11 cellular contexts compared by ENCODE assay signal in the genomic region with DNA sequence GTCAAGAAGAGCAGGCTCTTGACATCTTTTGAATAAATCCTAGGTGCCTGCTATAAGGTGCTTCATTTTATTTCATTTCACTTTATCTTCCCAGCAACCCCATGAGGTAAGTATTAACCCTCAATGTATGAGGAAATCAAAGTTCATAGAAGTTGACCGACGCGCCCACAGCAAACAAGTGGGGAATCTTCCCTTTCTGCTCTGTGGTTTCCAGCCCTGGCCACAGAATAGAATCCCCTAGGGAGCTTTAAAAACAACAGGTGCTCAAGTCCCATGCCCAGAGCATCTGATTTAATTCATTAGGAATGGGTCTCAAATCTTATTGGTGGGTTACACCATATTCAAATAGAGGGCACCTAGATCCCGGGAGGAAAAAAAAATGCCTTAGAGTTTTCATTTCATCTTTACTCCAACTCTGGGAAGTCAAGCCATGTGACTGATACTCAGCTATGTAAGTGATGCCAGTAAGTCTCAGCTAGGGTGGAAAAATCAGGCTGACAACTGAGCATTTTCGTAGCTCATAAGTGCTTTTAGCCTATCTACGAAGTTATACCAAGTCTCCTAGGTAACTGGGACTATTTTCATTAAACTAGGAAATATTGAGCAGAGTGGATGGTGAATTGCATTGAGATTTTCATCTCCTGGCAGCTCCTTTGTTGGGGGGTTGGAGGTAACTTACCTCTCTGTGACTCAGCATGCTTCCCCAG.
DNase-seq lines count a peak whose midpoint lies in the region; ATAC-seq lines count a peak whose summit lies in the region.
"Had no signal": no experiment of that assay in that cellular context is flagged by ENCODE, and none has a peak within 500 bp of the region (broad histone marks: within the 10 kb centered on the region; RNA-seq: fewer than 3 reads in every experiment).

No MANE protein-coding gene starts in this region.

- peak; percentile 62 for ATAC-seq in GM18873 (IDR thresholded peaks at IDR 0.05; ENCODE audit: low FRiP score, unreplicated experiment)
- peak; percentile 73 for ATAC-seq in GM21619 (IDR thresholded peaks at IDR 0.05; ENCODE audit: unreplicated experiment)
- ATAC-seq in HG03432 (IDR thresholded peaks at IDR 0.05; ENCODE audit: unreplicated experiment): peak; percentile 86
- ATAC-seq in memory B cell (ENCODE audit: low read depth): peak; percentile 79
- no peak for ATAC-seq in left cardiac atrium
- ATAC-seq in sciatic nerve: no peak

- H3K4me1 Mint-ChIP-seq in memory B cell: peaks cover 5% of the 10 kb centered on the region
- H3K4me1 Mint-ChIP-seq: activated CD4-positive, alpha-beta T cell treated with anti-CD3 and anti-CD28 coated beads, Interleukin-2, amount 10 ng/mL, durations not matched to agents 24 days and 14 days had no signal

- intact Hi-C loops in left cardiac atrium (cut with DNase I) (no loop called here), sciatic nerve (cut with DNase I) (no loop called here)

- no peak overlapping the region for H3K4me3 Mint-ChIP-seq in memory B cell
- H3K4me3 Mint-ChIP-seq: activated CD4-positive, alpha-beta T cell treated with anti-CD3 and anti-CD28 coated beads, Interleukin-2, amount 10 ng/mL, durations not matched to agents 24 days and 14 days had no signal

- H3K36me3 Mint-ChIP-seq in memory B cell: no peaks in the 10 kb centered on the region
- H3K36me3 Mint-ChIP-seq: IgD-negative memory B cell had no signal

- H3K27ac Mint-ChIP-seq in memory B cell: no peak overlapping the region
- H3K27ac Mint-ChIP-seq: activated CD4-positive, alpha-beta T cell treated with anti-CD3 and anti-CD28 coated beads, Interleukin-2, amount 10 ng/mL, durations not matched to agents 24 days and 14 days had no signal

- no peak for DNase-seq in memory B cell (ENCODE audit: low spot score in 2 of 2)
- DNase-seq in left cardiac atrium: no peak
- no peak for DNase-seq in sciatic nerve (ENCODE audit: low spot score)
- no peak for DNase-seq in C1 segment of cervical spinal cord (lab: John Stamatoyannopoulos, UW)
- no peak for DNase-seq in D341Med (ENCODE audit: low spot score)
- DNase-seq: activated CD4-positive, alpha-beta T cell treated with anti-CD3 and anti-CD28 coated beads, Interleukin-2, amount 10 ng/mL, durations not matched to agents 24 days and 14 days; RPMI8226 had no signal

- H3K9me3 Mint-ChIP-seq in memory B cell: no peaks in the 10 kb centered on the region
- H3K9me3 Mint-ChIP-seq: activated CD4-positive, alpha-beta T cell treated with anti-CD3 and anti-CD28 coated beads, Interleukin-2, amount 10 ng/mL, durations not matched to agents 24 days and 14 days; IgD-negative memory B cell had no signal

- peaks cover 15% of the 10 kb centered on the region for H3K27me3 Mint-ChIP-seq in memory B cell

Comparison
In these comparisons a context has a peak if more than half of its experiments do, and no peak if none do; other contexts are left out.
1. ATAC-seq: peak in GM18873 (single experiment), GM21619 (single experiment), HG03432 (single experiment) and memory B cell (single experiment); none in left cardiac atrium (0 of 2) and sciatic nerve (single experiment).